Comparison of ENCODE assay signal across 15 cellular contexts in the genomic region with DNA sequence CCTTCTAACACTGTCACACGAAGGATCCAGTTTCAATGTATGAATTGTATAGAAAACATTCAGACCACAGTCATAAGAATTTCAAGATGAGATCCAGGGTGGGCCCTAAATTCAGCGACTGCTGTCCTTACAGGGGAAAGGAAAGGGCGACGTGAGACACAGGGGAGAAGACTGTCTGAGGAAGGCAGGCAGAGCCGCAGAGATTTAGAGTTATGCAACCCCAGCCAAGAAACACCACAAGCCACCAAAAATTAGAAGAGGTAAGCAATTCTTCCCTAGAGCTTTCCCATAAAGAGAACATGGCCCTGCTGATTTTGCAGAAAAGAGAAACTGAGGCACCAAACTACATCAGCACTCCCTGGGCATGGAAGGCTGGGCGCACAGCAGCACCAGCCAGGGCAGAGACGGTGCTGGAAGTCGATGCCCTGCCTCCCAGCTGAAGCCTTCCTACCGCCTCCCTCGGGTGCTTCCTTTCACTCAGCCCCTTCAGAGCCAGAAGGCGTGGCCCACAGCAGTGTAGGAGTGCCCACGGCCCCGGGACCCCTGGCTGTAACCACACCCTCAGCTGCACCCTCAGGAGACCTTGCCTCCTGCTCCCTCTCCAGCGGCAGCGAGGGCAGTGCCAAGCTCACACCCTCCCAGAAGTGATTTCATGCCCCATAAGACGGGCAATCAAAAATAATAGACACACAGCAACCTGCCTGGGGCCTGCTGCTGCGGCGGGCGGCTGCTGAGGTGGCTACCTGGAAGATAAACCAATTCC.
A peak's percentile ranks its signal among the peaks of the same experiment; 100 is the strongest.
DNase-seq lines count a peak whose midpoint lies in the region; ATAC-seq and TF ChIP-seq lines count a peak whose summit lies in the region.
"Had no signal": no experiment of that assay in that cellular context is flagged by ENCODE, and none has a peak within 500 bp of the region (broad histone marks: within the 10 kb centered on the region; RNA-seq: fewer than 3 reads in every experiment).

No MANE protein-coding gene starts in this region.

- DNase-seq in activated naive CD4-positive, alpha-beta T cell treated with anti-CD3 and anti-CD28 coated beads, Interleukin-2, amount 50 U/mL, for 16 hours: peak; percentile 11
- DNase-seq in activated naive CD4-positive, alpha-beta T cell treated with anti-CD3 and anti-CD28 coated beads for 36 hours: no peak
- DNase-seq in NCI-H345 (lab: John Stamatoyannopoulos, UW): peak; percentile 58
- peak; percentile 52 for DNase-seq in coronary artery (ENCODE audit: low spot score)
- no peak for DNase-seq in effector CD4-positive, alpha-beta T cell
- DNase-seq: NCI-H146; pancreas; RPMI8226; stimulated activated CD8-positive, alpha-beta memory T cell treated with anti-CD3 and anti-CD28 coated beads, Interleukin-4, amount 100 ng/mL, for 48 hours; uterus had no signal

- H3K9me3 ChIP-seq in thymus (ENCODE audit: control insufficient read depth): no peaks in the 10 kb centered on the region
- H3K9me3 ChIP-seq: breast epithelium, HAP-1, pancreas, uterus had no signal

- H3K27me3 ChIP-seq in thymus (ENCODE audit: control insufficient read depth, insufficient read depth): no peaks in the 10 kb centered on the region
- H3K27me3 ChIP-seq: breast epithelium, pancreas, uterus had no signal

- WGBS in thymus: 60% methylated on average over 19 of the region's 19 CpGs

- TF ChIP-seq CTCF in coronary artery (IDR thresholded peaks at IDR 0.05): no peak

- CTCF ChIA-PET in activated naive CD4-positive, alpha-beta T cell treated with anti-CD3 and anti-CD28 coated beads for 36 hours (lab: Charles Lee): interaction anchor here (1.7 to 6.0 kb wide), 2 partner anchors 24 to 97 kb away, joined by 10 to 26 read pairs; no protein-coding TSS in a partner anchor

- no peak overlapping the region for H3K4me3 Mint-ChIP-seq in activated naive CD4-positive, alpha-beta T cell treated with anti-CD3 and anti-CD28 coated beads for 36 hours

- ATAC-seq in HG02588 (IDR thresholded peaks at IDR 0.05; ENCODE audit: unreplicated experiment) (no peak), GM18858 (IDR thresholded peaks at IDR 0.05; ENCODE audit: unreplicated experiment) (no peak)

- intact Hi-C loops in activated naive CD4-positive, alpha-beta T cell treated with anti-CD3 and anti-CD28 coated beads for 36 hours (cut with micrococcal nuclease): no loop called here

- no peak overlapping the region for H3K27ac Mint-ChIP-seq in activated naive CD4-positive, alpha-beta T cell treated with anti-CD3 and anti-CD28 coated beads for 36 hours

- H3K36me3 Mint-ChIP-seq in activated naive CD4-positive, alpha-beta T cell treated with anti-CD3 and anti-CD28 coated beads for 36 hours (ENCODE audit: low read depth): no peaks in the 10 kb centered on the region

- no peaks in the 10 kb centered on the region for H3K36me3 ChIP-seq in thymus (ENCODE audit: control insufficient read depth, insufficient read depth)
- H3K36me3 ChIP-seq: breast epithelium, HAP-1, pancreas, uterus had no signal

- H3K27ac ChIP-seq in coronary artery: no peak overlapping the region
- H3K27ac ChIP-seq in thymus (ENCODE audit: low read depth): peak overlapping the region; percentile 74
- H3K27ac ChIP-seq: breast epithelium, pancreas, uterus had no signal

- H3K4me3 ChIP-seq in coronary artery (no peak overlapping the region), thymus (ENCODE audit: low read length) (no peak overlapping the region)
- H3K4me3 ChIP-seq: breast epithelium, HAP-1, pancreas, uterus had no signal

- peaks cover 46% of the 10 kb centered on the region for H3K4me1 ChIP-seq in thymus (ENCODE audit: control insufficient read depth, insufficient read depth, low read length)
- H3K4me1 ChIP-seq: breast epithelium, HAP-1, pancreas, uterus had no signal

- peaks cover 50% of the 10 kb centered on the region for H3K4me1 Mint-ChIP-seq in activated naive CD4-positive, alpha-beta T cell treated with anti-CD3 and anti-CD28 coated beads for 36 hours (ENCODE audit: low read depth)

- H3K27me3 Mint-ChIP-seq in activated naive CD4-positive, alpha-beta T cell treated with anti-CD3 and anti-CD28 coated beads for 36 hours (ENCODE audit: low read depth): no peaks in the 10 kb centered on the region

- no peaks in the 10 kb centered on the region for H3K9me3 Mint-ChIP-seq in activated naive CD4-positive, alpha-beta T cell treated with anti-CD3 and anti-CD28 coated beads for 36 hours

Comparison
In these comparisons a context has a peak if more than half of its experiments do, and no peak if none do; other contexts are left out.
1. DNase-seq: peak in activated naive CD4-positive, alpha-beta T cell treated with anti-CD3 and anti-CD28 coated beads, Interleukin-2, amount 50 U/mL, for 16 hours (single experiment), NCI-H345 (single experiment) and coronary artery (single experiment); none in activated naive CD4-positive, alpha-beta T cell treated with anti-CD3 and anti-CD28 coated beads for 36 hours (single experiment) and effector CD4-positive, alpha-beta T cell (single experiment).